1 cellular context compared by ENCODE assay signal in genomic region chr10:43237128-43237527, GRCh38.
TF ChIP-seq lines count a peak whose summit lies in the region.

No MANE protein-coding gene starts in this region.

TF ChIP-seq in HepG2, 621 proteins besides CTCF, POLR2A, EP300 and RAD21:
- TF ChIP-seq PCBP2 (optimal IDR thresholded peaks at IDR 0.05; ENCODE audit: low read depth, low read length, poor library complexity, severe bottlenecking) (no peak), TBP (CRISPR knock-in tag; IDR thresholded peaks at IDR 0.05) (no peak), HCFC1 (IDR thresholded peaks at IDR 0.05; ENCODE audit: low read depth, low read length) (no peak), MBNL3 (CRISPR knock-in tag; conservative IDR thresholded peaks at IDR 0.05) (no peak), MAZ (IDR thresholded peaks at IDR 0.05; ENCODE audit: borderline replicate concordance, low read depth, low read length) (no peak), MAZ (CRISPR knock-in tag; IDR thresholded peaks at IDR 0.05; ENCODE audit: low read depth) (no peak), AGO1 (IDR thresholded peaks at IDR 0.05; ENCODE audit: low read depth, low read length, poor library complexity, severe bottlenecking) (no peak), ERF (CRISPR knock-in tag; IDR thresholded peaks at IDR 0.05) (no peak), HNF4G (IDR thresholded peaks at IDR 0.05; ENCODE audit: borderline replicate concordance, low read depth, low read length) (no peak), HNF4G (CRISPR knock-in tag; IDR thresholded peaks at IDR 0.05; ENCODE audit: borderline replicate concordance, low read depth) (no peak), HMG20B (CRISPR knock-in tag; conservative IDR thresholded peaks at IDR 0.05) (no peak), ZBTB1 (CRISPR knock-in tag; IDR thresholded peaks at IDR 0.05; ENCODE audit: borderline replicate concordance) (no peak)
TF ChIP-seq in HepG2: peak in this region for 0.
